ENCODE assay signal across 27 cellular contexts in genomic region chr4:78732332-78733104, GRCh38.
"Had no signal": no experiment of that assay in that cellular context is flagged by ENCODE, and none has a peak within 500 bp of the region (broad histone marks: within the 10 kb centered on the region; RNA-seq: fewer than 3 reads in every experiment).

No MANE protein-coding gene starts in this region.

- H3K4me2 ChIP-seq: smooth muscle cell had no signal

- H3K9me3 Mint-ChIP-seq: activated CD4-positive, alpha-beta memory T cell treated with anti-CD3 and anti-CD28 coated beads, Interleukin-2, amount 10 ng/mL, durations not matched to agents 7 days and 5 days; activated CD4-positive, alpha-beta T cell treated with anti-CD3 and anti-CD28 coated beads, Interleukin-2, amount 10 ng/mL, durations not matched to agents 7 days and 5 days; activated T-cell treated with anti-CD3 and anti-CD28 coated beads, Interleukin-2, amount 50 U/mL, for 24 hours; activated T-helper 17 cell treated with anti-CD3 and anti-CD28 coated beads, Interleukin-2, amount 50 U/mL, for 72 hours; endodermal cell; stimulated activated naive B cell treated with anti-CD40 and anti-IgM and Interleukin-4, amounts not matched to agents 10 μg/mL and 1 μg/mL and 100 μg/mL, for 72 hours; T-cell; T-helper 2 cell treated with Interferon-gamma antibody and Interleukin-4, amounts not matched to agents 5 μg/mL and 100 μg/mL, for 36 hours had no signal

- H3K27me3 Mint-ChIP-seq: activated CD4-positive, alpha-beta T cell treated with anti-CD3 and anti-CD28 coated beads, Interleukin-2, amount 10 ng/mL, durations not matched to agents 7 days and 5 days; activated T-cell treated with anti-CD3 and anti-CD28 coated beads, Interleukin-2, amount 50 U/mL, for 24 hours; activated T-helper 17 cell treated with anti-CD3 and anti-CD28 coated beads, Interleukin-2, amount 50 U/mL, for 72 hours; stimulated activated naive B cell treated with anti-CD40 and anti-IgM and Interleukin-4, amounts not matched to agents 10 μg/mL and 1 μg/mL and 100 μg/mL, for 72 hours had no signal

- H3K36me3 Mint-ChIP-seq: T-cell had no signal

- H3K36me3 ChIP-seq: esophagus squamous epithelium, right atrium auricular region, stomach, thyroid gland, upper lobe of left lung, vagina had no signal

- H3K9me3 ChIP-seq: esophagus squamous epithelium, right atrium auricular region, stomach, thyroid gland, upper lobe of left lung, vagina had no signal

- H3K4me1 ChIP-seq: esophagus squamous epithelium, right atrium auricular region, stomach, thyroid gland, upper lobe of left lung, vagina had no signal

- H3K4me3 Mint-ChIP-seq: activated CD4-positive, alpha-beta memory T cell treated with anti-CD3 and anti-CD28 coated beads, Interleukin-2, amount 10 ng/mL, durations not matched to agents 7 days and 5 days; activated CD4-positive, alpha-beta T cell treated with anti-CD3 and anti-CD28 coated beads, Interleukin-2, amount 10 ng/mL, durations not matched to agents 7 days and 5 days; activated T-cell treated with anti-CD3 and anti-CD28 coated beads, Interleukin-2, amount 50 U/mL, for 24 hours; activated T-helper 17 cell treated with anti-CD3 and anti-CD28 coated beads, Interleukin-2, amount 50 U/mL, for 72 hours; endodermal cell; naive thymus-derived CD4-positive, alpha-beta T cell; stimulated activated naive B cell treated with anti-CD40 and anti-IgM and Interleukin-4, amounts not matched to agents 10 μg/mL and 1 μg/mL and 100 μg/mL, for 72 hours; T-cell; T-helper 2 cell treated with Interferon-gamma antibody and Interleukin-4, amounts not matched to agents 5 μg/mL and 100 μg/mL, for 36 hours had no signal

- H3K27ac Mint-ChIP-seq: activated CD4-positive, alpha-beta memory T cell treated with anti-CD3 and anti-CD28 coated beads, Interleukin-2, amount 10 ng/mL, durations not matched to agents 7 days and 5 days; activated CD4-positive, alpha-beta T cell treated with anti-CD3 and anti-CD28 coated beads, Interleukin-2, amount 10 ng/mL, durations not matched to agents 7 days and 5 days; activated T-cell treated with anti-CD3 and anti-CD28 coated beads, Interleukin-2, amount 50 U/mL, for 24 hours; activated T-helper 17 cell treated with anti-CD3 and anti-CD28 coated beads, Interleukin-2, amount 50 U/mL, for 72 hours; endodermal cell; naive thymus-derived CD4-positive, alpha-beta T cell; stimulated activated naive B cell treated with anti-CD40 and anti-IgM and Interleukin-4, amounts not matched to agents 10 μg/mL and 1 μg/mL and 100 μg/mL, for 72 hours; T-cell; T-helper 2 cell treated with Interferon-gamma antibody and Interleukin-4, amounts not matched to agents 5 μg/mL and 100 μg/mL, for 36 hours had no signal

- H3K27me3 ChIP-seq: esophagus squamous epithelium, right atrium auricular region, stomach, thyroid gland, upper lobe of left lung, vagina had no signal

- H3K4me3 ChIP-seq: esophagus squamous epithelium, right atrium auricular region, smooth muscle cell, stomach, thyroid gland, upper lobe of left lung, vagina had no signal

- H3K27ac ChIP-seq: esophagus squamous epithelium, right atrium auricular region, stomach, thyroid gland, upper lobe of left lung, vagina had no signal

- H3K4me1 Mint-ChIP-seq: activated CD4-positive, alpha-beta memory T cell treated with anti-CD3 and anti-CD28 coated beads, Interleukin-2, amount 10 ng/mL, durations not matched to agents 7 days and 5 days; activated T-helper 17 cell treated with anti-CD3 and anti-CD28 coated beads, Interleukin-2, amount 50 U/mL, for 72 hours had no signal

- DNase-seq: activated CD4-positive, alpha-beta memory T cell treated with anti-CD3 and anti-CD28 coated beads, Interleukin-2, amount 10 ng/mL, durations not matched to agents 7 days and 5 days; activated CD4-positive, alpha-beta T cell treated with anti-CD3 and anti-CD28 coated beads for 1 hour; activated CD4-positive, alpha-beta T cell treated with anti-CD3 and anti-CD28 coated beads, Interleukin-2, amount 10 ng/mL, durations not matched to agents 7 days and 5 days; activated CD8-positive, alpha-beta memory T cell treated with anti-CD3 and anti-CD28 coated beads, Interleukin-2, amount 50 U/mL, for 48 hours; activated gamma-delta T cell treated with Interleukin-2 at 50 U/mL for 16 hours; activated naive CD4-positive, alpha-beta T cell treated with anti-CD3 and anti-CD28 coated beads, Interleukin-2, amount 50 U/mL, for 16 hours; activated T-cell treated with anti-CD3 and anti-CD28 coated beads, Interleukin-2, amount 50 U/mL, for 24 hours; amniotic stem cell; caudate nucleus; cortex of kidney; endodermal cell; esophagus squamous epithelium; foreskin melanocyte; islet precursor cell; midbrain; naive thymus-derived CD4-positive, alpha-beta T cell; stimulated activated CD4-positive, alpha-beta T cell treated with anti-CD3 and anti-CD28 coated beads, Interleukin-1b, Interleukin-23, amount 100 ng/mL, for 48 hours; stimulated activated naive B cell treated with anti-CD40 and anti-IgM and Interleukin-4, amounts not matched to agents 10 μg/mL and 1 μg/mL and 100 μg/mL, for 72 hours; stomach; T-cell; thyroid gland; upper lobe of left lung had no signal
